1 cellular context compared by ENCODE assay signal in the genomic region with DNA sequence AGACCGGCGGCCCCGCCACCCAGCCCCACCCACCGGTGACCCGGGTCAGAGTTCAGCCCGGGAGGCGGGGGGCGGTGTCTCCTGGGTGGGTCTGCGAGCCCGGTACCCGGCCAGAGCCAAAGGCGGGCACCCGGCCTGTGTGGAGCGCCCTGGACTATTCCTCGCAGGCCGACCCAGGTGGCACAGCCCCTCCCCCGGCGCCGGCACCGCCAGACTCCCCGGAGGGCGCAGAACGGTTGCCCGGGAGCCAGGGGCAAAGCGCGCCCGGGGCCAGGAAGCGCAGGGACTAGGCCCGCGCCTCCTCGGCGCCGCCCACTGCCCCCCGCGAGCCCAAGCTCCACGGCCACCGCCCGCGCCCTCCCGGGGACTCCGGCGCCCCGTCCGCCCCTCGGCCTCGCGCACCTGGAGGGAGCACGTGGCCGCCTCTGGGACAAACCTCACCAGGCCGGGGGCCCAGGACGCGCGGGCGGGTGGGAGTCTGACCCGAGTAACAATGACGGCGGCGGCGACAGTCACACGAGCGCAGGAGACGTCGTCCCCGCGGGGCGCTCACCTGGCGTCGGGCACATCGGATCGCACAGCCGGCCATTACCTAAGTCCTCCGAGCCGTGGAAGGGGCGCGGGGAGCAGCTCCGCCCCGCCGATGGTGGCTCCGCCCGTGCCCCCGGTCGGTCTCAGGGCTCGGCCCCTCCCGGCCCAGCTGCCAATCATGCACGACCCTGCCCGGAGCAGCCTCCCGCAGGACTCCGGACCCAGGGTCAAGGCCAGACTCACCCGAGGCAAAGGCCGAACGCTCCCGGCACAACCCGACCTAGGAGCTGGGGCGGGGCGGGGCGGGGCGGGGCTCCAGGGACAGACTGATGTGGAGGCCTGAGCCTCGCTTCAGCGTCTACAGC.
TF ChIP-seq lines count a peak whose summit lies in the region.

No MANE protein-coding gene starts in this region.

TF ChIP-seq in A549, 52 proteins besides CTCF, POLR2A, EP300 and RAD21 (continued from another document):
- TF ChIP-seq, protein P1, sequence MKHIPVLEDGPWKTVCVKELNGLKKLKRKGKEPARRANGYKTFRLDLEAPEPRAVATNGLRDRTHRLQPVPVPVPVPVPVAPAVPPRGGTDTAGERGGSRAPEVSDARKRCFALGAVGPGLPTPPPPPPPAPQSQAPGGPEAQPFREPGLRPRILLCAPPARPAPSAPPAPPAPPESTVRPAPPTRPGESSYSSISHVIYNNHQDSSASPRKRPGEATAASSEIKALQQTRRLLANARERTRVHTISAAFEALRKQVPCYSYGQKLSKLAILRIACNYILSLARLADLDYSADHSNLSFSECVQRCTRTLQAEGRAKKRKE (CRISPR knock-in tag; IDR thresholded peaks at IDR 0.05; ENCODE audit: low read depth): no peak
- TF ChIP-seq FOSL2 (IDR thresholded peaks at IDR 0.05) (no peak), FOSL2 (CRISPR knock-in tag; IDR thresholded peaks at IDR 0.05) (no peak), EHF (CRISPR knock-in tag; IDR thresholded peaks at IDR 0.05) (no peak), ZC3H11A (IDR thresholded peaks at IDR 0.05) (no peak), HOXB5 (CRISPR knock-in tag; IDR thresholded peaks at IDR 0.05) (no peak), KDM1A (IDR thresholded peaks at IDR 0.05; ENCODE audit: low read depth) (no peak), JUN (IDR thresholded peaks at IDR 0.05) (no peak)
